ENCODE assay signal across 8 cellular contexts in the genomic region with DNA sequence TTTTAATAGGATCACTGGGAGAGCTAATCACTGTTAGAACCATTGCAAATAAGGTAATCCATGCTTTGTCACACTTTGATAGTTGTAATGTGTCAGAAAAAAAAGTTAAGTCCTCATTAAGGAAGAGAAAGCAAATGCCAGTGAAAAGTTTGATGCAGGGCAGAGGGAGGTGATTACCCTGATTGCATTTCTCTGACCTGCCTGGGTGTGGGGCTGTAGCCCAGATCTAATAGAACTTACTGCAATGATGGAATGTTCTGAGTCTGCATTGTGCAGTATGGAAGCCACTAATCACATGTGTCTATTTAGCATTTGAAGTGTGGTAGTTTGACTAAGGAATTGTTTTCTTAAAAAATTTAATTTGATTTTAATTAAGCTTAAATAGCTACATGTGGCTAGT.
DNase-seq lines count a peak whose midpoint lies in the region; ATAC-seq and TF ChIP-seq lines count a peak whose summit lies in the region.

No MANE protein-coding gene starts in this region.

- H3K9me3 ChIP-seq in H9 (ENCODE audit: control insufficient read depth, low read depth, low read length) (no peaks in the 10 kb centered on the region), NT2/D1 (ENCODE audit: insufficient read depth, low read length) (no peaks in the 10 kb centered on the region), left lung (no peaks in the 10 kb centered on the region), gastroesophageal sphincter (no peaks in the 10 kb centered on the region)

- H3K9ac ChIP-seq in H9 (ENCODE audit: extremely low read depth, insufficient read length, low read length) (no peak overlapping the region), NT2/D1 (ENCODE audit: insufficient read length, low read depth) (no peak overlapping the region)

- H2AK5ac ChIP-seq in H9 (ENCODE audit: insufficient read length, low read length) = no peak overlapping the region

- H3K9me3 Mint-ChIP-seq in H9 = 0 out of 5 replicates have a peak, but pooled peaks cover 0 to 2% of the 10 kb centered on the region in 2 experiments
- no peaks in the 10 kb centered on the region for H3K9me3 Mint-ChIP-seq in stimulated activated memory B cell treated with anti-CD40 and anti-IgM and Interleukin-4, amounts not matched to agents 10 μg/mL and 1 μg/mL and 100 μg/mL, for 72 hours

- no peak overlapping the region for H2BK15ac ChIP-seq in H9 (ENCODE audit: low read depth, low read length)

- H3K27ac Mint-ChIP-seq in H9 = peak overlapping the region in 1 of 3 experiments; percentile 71; a peak in 1 of 7 replicates
- no peak overlapping the region for H3K27ac Mint-ChIP-seq in stimulated activated memory B cell treated with anti-CD40 and anti-IgM and Interleukin-4, amounts not matched to agents 10 μg/mL and 1 μg/mL and 100 μg/mL, for 72 hours

- H3K4me1 Mint-ChIP-seq in H9 = peaks cover 11 to 20% of the 10 kb centered on the region in 2 experiments
- no peaks in the 10 kb centered on the region for H3K4me1 Mint-ChIP-seq in stimulated activated memory B cell treated with anti-CD40 and anti-IgM and Interleukin-4, amounts not matched to agents 10 μg/mL and 1 μg/mL and 100 μg/mL, for 72 hours

- no peaks in the 10 kb centered on the region for H3K27me3 ChIP-seq in H9 (ENCODE audit: insufficient read depth, low read length)
- H3K27me3 ChIP-seq in NT2/D1 (ENCODE audit: insufficient read depth, insufficient read length) = no peaks in the 10 kb centered on the region
- no peaks in the 10 kb centered on the region for H3K27me3 ChIP-seq in left lung
- no peaks in the 10 kb centered on the region for H3K27me3 ChIP-seq in gastroesophageal sphincter

- H3K14ac ChIP-seq in H9 (ENCODE audit: insufficient read depth, low read length) = no peak overlapping the region

- no peak overlapping the region for H3K56ac ChIP-seq in H9 (ENCODE audit: insufficient read length, low read depth, low read length)

- TF ChIP-seq EP300 in gastroesophageal sphincter (IDR thresholded peaks at IDR 0.05) = no peak

- no peak overlapping the region for H4K8ac ChIP-seq in H9 (replicated peaks; ENCODE audit: insufficient read length, low read depth, low read length)

- H3K36me3 ChIP-seq in NT2/D1 (ENCODE audit: insufficient read depth, insufficient read length, low read length) = no peaks in the 10 kb centered on the region
- H3K36me3 ChIP-seq in left lung = no peaks in the 10 kb centered on the region
- no peaks in the 10 kb centered on the region for H3K36me3 ChIP-seq in gastroesophageal sphincter

- H4K5ac ChIP-seq in H9 (ENCODE audit: insufficient read length, low read depth, low read length) = no peak overlapping the region

- no peak overlapping the region for H3K18ac ChIP-seq in H9 (ENCODE audit: insufficient read length, low read depth, low read length)

- H2BK120ac ChIP-seq in H9 (ENCODE audit: low read depth, low read length, poor library complexity, severe bottlenecking) = no peak overlapping the region

- H3K27ac ChIP-seq in H9 (ENCODE audit: insufficient read length, low read depth, low read length) (no peak overlapping the region), left lung (no peak overlapping the region), gastroesophageal sphincter (no peak overlapping the region)

- H2BK5ac ChIP-seq in H9 (ENCODE audit: insufficient read length, low read length) = no peak overlapping the region

- no peaks in the 10 kb centered on the region for H3K79me1 ChIP-seq in H9 (ENCODE audit: insufficient read depth, low read depth, low read length, poor library complexity, severe bottlenecking)

- no peak overlapping the region for H2BK20ac ChIP-seq in H9 (ENCODE audit: low read depth, low read length, poor library complexity, severe bottlenecking)

- intact Hi-C loops in left lung (cut with DNase I) = no loop called here

- ATAC-seq in left lung (peak; percentile 80), HG02588 (IDR thresholded peaks at IDR 0.05; ENCODE audit: unreplicated experiment) (no peak), gastroesophageal sphincter (no peak), HG03280 (IDR thresholded peaks at IDR 0.05; ENCODE audit: unreplicated experiment) (no peak)
- no peak for ATAC-seq in stimulated activated memory B cell treated with anti-CD40 and anti-IgM and Interleukin-4, amounts not matched to agents 10 μg/mL and 1 μg/mL and 100 μg/mL, for 72 hours

- H3K27me3 Mint-ChIP-seq in H9 (ENCODE audit: low read depth) = no peaks in the 10 kb centered on the region
- H3K27me3 Mint-ChIP-seq in stimulated activated memory B cell treated with anti-CD40 and anti-IgM and Interleukin-4, amounts not matched to agents 10 μg/mL and 1 μg/mL and 100 μg/mL, for 72 hours = peaks cover 8% of the 10 kb centered on the region

- peak; percentile 21 for DNase-seq in GM12865 (ENCODE audit: low read depth)
- DNase-seq in H9 = peak; percentile 39
- peak; percentile 2 for DNase-seq in NT2/D1 (ENCODE audit: low read depth, low spot score)
- DNase-seq in left lung = no peak

- no peak overlapping the region for H3K4me3 Mint-ChIP-seq in H9
- no peak overlapping the region for H3K4me3 Mint-ChIP-seq in stimulated activated memory B cell treated with anti-CD40 and anti-IgM and Interleukin-4, amounts not matched to agents 10 μg/mL and 1 μg/mL and 100 μg/mL, for 72 hours

- no peak overlapping the region for H3K4ac ChIP-seq in H9 (ENCODE audit: low read depth, low read length)

- H3K4me3 ChIP-seq in GM12865 (ENCODE audit: low read depth, low read length) (no peak overlapping the region), NT2/D1 (ENCODE audit: insufficient read length, low read depth) (no peak overlapping the region), left lung (no peak overlapping the region), gastroesophageal sphincter (no peak overlapping the region)

- no peak overlapping the region for H2AFZ ChIP-seq in H9 (ENCODE audit: low read length)

- no peak overlapping the region for H4K91ac ChIP-seq in H9 (ENCODE audit: insufficient read length, low read depth, low read length)

- no peak for TF ChIP-seq POLR2A in gastroesophageal sphincter (IDR thresholded peaks at IDR 0.05)

- H2BK12ac ChIP-seq in H9 (ENCODE audit: insufficient read length, low read depth, low read length) = no peak overlapping the region

- no peak overlapping the region for H3K4me2 ChIP-seq in H9 (ENCODE audit: insufficient read depth, insufficient read length, low read length)

- no peak overlapping the region for H3K23ac ChIP-seq in H9 (ENCODE audit: insufficient read length, low read depth, low read length)

- H3K4me1 ChIP-seq in H9 (ENCODE audit: insufficient read depth, low read length) (peaks cover 4% of the 10 kb centered on the region; the same call in 1 of the 2 replicates), NT2/D1 (ENCODE audit: insufficient read depth, insufficient read length) (no peaks in the 10 kb centered on the region), left lung (no peaks in the 10 kb centered on the region), gastroesophageal sphincter (no peaks in the 10 kb centered on the region)

- TF ChIP-seq CTCF in GM12865 (IDR thresholded peaks at IDR 0.05; ENCODE audit: insufficient read depth, low read depth, low read length, missing control alignments) = peak; percentile 39
- TF ChIP-seq CTCF in H9 (conservative IDR thresholded peaks at IDR 0.05) = peak; percentile 75
- TF ChIP-seq CTCF in left lung (IDR thresholded peaks at IDR 0.05) = peak in 1 of 2 donors; percentile 23
- no peak for TF ChIP-seq CTCF in gastroesophageal sphincter (IDR thresholded peaks at IDR 0.05)

- no peaks in the 10 kb centered on the region for H3K23me2 ChIP-seq in H9 (ENCODE audit: insufficient read length, low read depth, low read length, poor library complexity, severe bottlenecking)

- no peaks in the 10 kb centered on the region for H3K79me2 ChIP-seq in H9 (ENCODE audit: insufficient read depth, low read length)

- H3K36me3 Mint-ChIP-seq in H9 (ENCODE audit: insufficient read depth in 1 of 3, low read depth in 3 of 3) = no peaks in the 10 kb centered on the region
- H3K36me3 Mint-ChIP-seq in stimulated activated memory B cell treated with anti-CD40 and anti-IgM and Interleukin-4, amounts not matched to agents 10 μg/mL and 1 μg/mL and 100 μg/mL, for 72 hours = no peaks in the 10 kb centered on the region

- no peak overlapping the region for H3T11ph ChIP-seq in H9 (ENCODE audit: low read length)

- no peaks in the 10 kb centered on the region for H4K20me1 ChIP-seq in H9 (ENCODE audit: control insufficient read depth, insufficient read depth, insufficient read length)

Comparison
In these comparisons a context has a peak if more than half of its experiments do, and no peak if none do; other contexts are left out.
1. DNase-seq: peak in GM12865 (single experiment), H9 (single experiment) and NT2/D1 (single experiment); none in left lung (0 of 2).
2. CTCF ChIP-seq: peak in GM12865 (single experiment) and H9 (single experiment); none in gastroesophageal sphincter (0 of 4).